In the genomic region with DNA sequence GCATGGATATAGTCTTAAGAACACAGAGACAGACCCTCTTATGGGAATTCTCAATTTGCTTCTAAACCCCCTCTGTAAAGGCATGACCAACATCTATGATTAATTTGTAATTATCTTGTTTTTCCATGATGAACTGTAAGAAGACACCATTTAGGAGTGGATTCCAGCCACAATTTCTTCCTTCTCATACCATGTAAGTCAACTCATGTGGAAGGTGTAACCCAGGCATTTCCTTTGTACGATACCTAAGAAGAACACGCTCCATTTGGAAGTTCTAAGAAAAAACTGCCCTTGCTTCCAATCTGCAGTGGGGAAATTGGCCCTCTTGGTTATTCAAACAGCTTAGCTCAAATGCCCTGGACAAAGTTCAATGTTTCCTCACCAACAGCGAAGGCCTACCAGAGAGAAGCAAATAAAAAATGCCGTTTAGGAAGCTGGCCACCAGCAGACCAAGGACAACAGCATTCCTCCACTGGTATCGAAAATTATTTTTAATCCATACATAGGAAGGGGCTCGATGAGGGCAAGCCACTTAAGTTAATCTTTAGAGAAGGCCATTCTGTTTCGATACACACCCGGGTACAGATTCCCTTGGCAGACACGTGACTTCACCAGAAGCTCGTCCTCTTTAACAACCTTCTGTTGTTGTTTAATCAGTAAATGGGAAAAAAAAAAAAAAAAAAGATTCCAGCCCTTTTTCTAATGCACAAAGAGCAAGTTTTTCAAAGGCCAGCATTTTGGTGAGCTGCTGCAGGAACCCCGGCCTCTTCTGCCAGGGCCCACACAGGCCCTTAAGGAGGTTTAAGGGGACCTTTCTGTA, we compare ENCODE assay signal across 1 cellular context.
TF ChIP-seq lines count a peak whose summit lies in the region.

No MANE protein-coding gene starts in this region.

TF ChIP-seq in A549, 52 proteins besides CTCF, POLR2A, EP300 and RAD21 (continued from another document):
- TF ChIP-seq, protein P1, sequence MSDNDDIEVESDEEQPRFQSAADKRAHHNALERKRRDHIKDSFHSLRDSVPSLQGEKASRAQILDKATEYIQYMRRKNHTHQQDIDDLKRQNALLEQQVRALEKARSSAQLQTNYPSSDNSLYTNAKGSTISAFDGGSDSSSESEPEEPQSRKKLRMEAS (IDR thresholded peaks at IDR 0.05): peak; percentile 21; the same call in 1 of the 2 replicates
- TF ChIP-seq, protein P2, sequence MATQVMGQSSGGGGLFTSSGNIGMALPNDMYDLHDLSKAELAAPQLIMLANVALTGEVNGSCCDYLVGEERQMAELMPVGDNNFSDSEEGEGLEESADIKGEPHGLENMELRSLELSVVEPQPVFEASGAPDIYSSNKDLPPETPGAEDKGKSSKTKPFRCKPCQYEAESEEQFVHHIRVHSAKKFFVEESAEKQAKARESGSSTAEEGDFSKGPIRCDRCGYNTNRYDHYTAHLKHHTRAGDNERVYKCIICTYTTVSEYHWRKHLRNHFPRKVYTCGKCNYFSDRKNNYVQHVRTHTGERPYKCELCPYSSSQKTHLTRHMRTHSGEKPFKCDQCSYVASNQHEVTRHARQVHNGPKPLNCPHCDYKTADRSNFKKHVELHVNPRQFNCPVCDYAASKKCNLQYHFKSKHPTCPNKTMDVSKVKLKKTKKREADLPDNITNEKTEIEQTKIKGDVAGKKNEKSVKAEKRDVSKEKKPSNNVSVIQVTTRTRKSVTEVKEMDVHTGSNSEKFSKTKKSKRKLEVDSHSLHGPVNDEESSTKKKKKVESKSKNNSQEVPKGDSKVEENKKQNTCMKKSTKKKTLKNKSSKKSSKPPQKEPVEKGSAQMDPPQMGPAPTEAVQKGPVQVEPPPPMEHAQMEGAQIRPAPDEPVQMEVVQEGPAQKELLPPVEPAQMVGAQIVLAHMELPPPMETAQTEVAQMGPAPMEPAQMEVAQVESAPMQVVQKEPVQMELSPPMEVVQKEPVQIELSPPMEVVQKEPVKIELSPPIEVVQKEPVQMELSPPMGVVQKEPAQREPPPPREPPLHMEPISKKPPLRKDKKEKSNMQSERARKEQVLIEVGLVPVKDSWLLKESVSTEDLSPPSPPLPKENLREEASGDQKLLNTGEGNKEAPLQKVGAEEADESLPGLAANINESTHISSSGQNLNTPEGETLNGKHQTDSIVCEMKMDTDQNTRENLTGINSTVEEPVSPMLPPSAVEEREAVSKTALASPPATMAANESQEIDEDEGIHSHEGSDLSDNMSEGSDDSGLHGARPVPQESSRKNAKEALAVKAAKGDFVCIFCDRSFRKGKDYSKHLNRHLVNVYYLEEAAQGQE (IDR thresholded peaks at IDR 0.05): no peak
- TF ChIP-seq CHD2 (IDR thresholded peaks at IDR 0.05; ENCODE audit: low read length, partially characterized antibody) (no peak), HOXB13 (CRISPR knock-in tag; IDR thresholded peaks at IDR 0.05; ENCODE audit: low read depth) (no peak), HDAC2 (IDR thresholded peaks at IDR 0.05) (no peak), RNF2 (IDR thresholded peaks at IDR 0.05; ENCODE audit: borderline replicate concordance, low read depth) (no peak), MYC (IDR thresholded peaks at IDR 0.05; ENCODE audit: borderline replicate concordance, low read length) (no peak), SMC3 (IDR thresholded peaks at IDR 0.05) (peak; percentile 30; the same call in 1 of the 3 replicates), HOXA7 (CRISPR knock-in tag; IDR thresholded peaks at IDR 0.05) (no peak)
- TF ChIP-seq, protein P3, sequence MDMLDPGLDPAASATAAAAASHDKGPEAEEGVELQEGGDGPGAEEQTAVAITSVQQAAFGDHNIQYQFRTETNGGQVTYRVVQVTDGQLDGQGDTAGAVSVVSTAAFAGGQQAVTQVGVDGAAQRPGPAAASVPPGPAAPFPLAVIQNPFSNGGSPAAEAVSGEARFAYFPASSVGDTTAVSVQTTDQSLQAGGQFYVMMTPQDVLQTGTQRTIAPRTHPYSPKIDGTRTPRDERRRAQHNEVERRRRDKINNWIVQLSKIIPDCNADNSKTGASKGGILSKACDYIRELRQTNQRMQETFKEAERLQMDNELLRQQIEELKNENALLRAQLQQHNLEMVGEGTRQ (IDR thresholded peaks at IDR 0.05): peak; percentile 73
TF ChIP-seq in A549: peak in this region for 4.
